Comparison of ENCODE assay signal across 13 cellular contexts in genomic region chr14:102157346-102157745, GRCh38.
"Had no signal": no experiment of that assay in that cellular context is flagged by ENCODE, and none has a peak within 500 bp of the region (broad histone marks: within the 10 kb centered on the region; RNA-seq: fewer than 3 reads in every experiment).

No MANE protein-coding gene starts in this region.

- H3K9me3 Mint-ChIP-seq: activated T-cell treated with anti-CD3 and anti-CD28 coated beads, Interleukin-2, amount 50 U/mL, for 72 hours; neural crest cell had no signal

- DNase-seq: activated T-cell treated with anti-CD3 and anti-CD28 coated beads, Interleukin-2, amount 50 U/mL, for 72 hours; colonic mucosa; effector CD8-positive, alpha-beta T cell; hypothalamus; pancreas; retina; SIG-M5; T-helper 2 cell; upper lobe of left lung had no signal

- H3K9me3 ChIP-seq: colonic mucosa, pancreas, upper lobe of left lung had no signal

- H3K4me1 ChIP-seq: colonic mucosa, upper lobe of left lung had no signal

- H3K27ac Mint-ChIP-seq: activated T-cell treated with anti-CD3 and anti-CD28 coated beads, Interleukin-2, amount 50 U/mL, for 72 hours had no signal

- FAIRE-seq: pancreas, TTC549 had no signal

- H3K27me3 ChIP-seq: cardiac muscle cell, colonic mucosa, pancreas, upper lobe of left lung had no signal

- H3K4me3 ChIP-seq: cardiac muscle cell, colonic mucosa, pancreas, upper lobe of left lung had no signal

- H3K4me3 Mint-ChIP-seq: activated T-cell treated with anti-CD3 and anti-CD28 coated beads, Interleukin-2, amount 50 U/mL, for 72 hours; neural crest cell had no signal

- H3K27ac ChIP-seq: cardiac muscle cell, colonic mucosa, epithelial cell of prostate, pancreas, upper lobe of left lung had no signal

- H3K36me3 ChIP-seq: cardiac muscle cell, colonic mucosa, pancreas had no signal

- ATAC-seq: pancreas had no signal
